2 cellular contexts compared by ENCODE assay signal in genomic region chr19:17854061-17854460, GRCh38.
TF ChIP-seq lines count a peak whose summit lies in the region.

No MANE protein-coding gene starts in this region.

TF ChIP-seq in GM23338, 12 proteins besides CTCF, POLR2A, EP300 and RAD21:
- TF ChIP-seq CREB1 (CRISPR knock-in tag; IDR thresholded peaks at IDR 0.05; ENCODE audit: low read depth) (no peak), EZH2phosphoT487 (IDR thresholded peaks at IDR 0.05; ENCODE audit: unreplicated experiment) (no peak), STAT1 (IDR thresholded peaks at IDR 0.05; ENCODE audit: unreplicated experiment) (no peak), POLR2AphosphoS5 (IDR thresholded peaks at IDR 0.05; ENCODE audit: low read depth) (no peak), ZNF462 (CRISPR knock-in tag; IDR thresholded peaks at IDR 0.05) (no peak), EZH2 (IDR thresholded peaks at IDR 0.05; ENCODE audit: low read depth, unreplicated experiment) (no peak), REST (IDR thresholded peaks at IDR 0.05; ENCODE audit: unreplicated experiment) (no peak), ZNF114 (CRISPR knock-in tag; IDR thresholded peaks at IDR 0.05) (no peak), ETS1 (IDR thresholded peaks at IDR 0.05) (no peak), NANOG (IDR thresholded peaks at IDR 0.05; ENCODE audit: borderline replicate concordance) (no peak), ZNF331 (CRISPR knock-in tag; IDR thresholded peaks at IDR 0.05; ENCODE audit: low read depth) (no peak), JUNB (IDR thresholded peaks at IDR 0.05; ENCODE audit: unreplicated experiment) (no peak)

TF ChIP-seq in IMR-90, 13 proteins besides CTCF, POLR2A, EP300 and RAD21:
- TF ChIP-seq FOS (IDR thresholded peaks at IDR 0.05; ENCODE audit: low read depth, low read length) (no peak), BHLHE40 (IDR thresholded peaks at IDR 0.05; ENCODE audit: low read depth, low read length) (no peak), CEBPB (IDR thresholded peaks at IDR 0.05; ENCODE audit: low read depth, low read length) (no peak), MAZ (IDR thresholded peaks at IDR 0.05; ENCODE audit: borderline replicate concordance, low read depth, low read length) (no peak), ELK1 (IDR thresholded peaks at IDR 0.05; ENCODE audit: borderline replicate concordance, low read depth, low read length) (no peak), SMC3 (IDR thresholded peaks at IDR 0.05; ENCODE audit: low read depth, low read length) (no peak), USF2 (IDR thresholded peaks at IDR 0.05; ENCODE audit: low read depth, low read length) (no peak), MXI1 (IDR thresholded peaks at IDR 0.05; ENCODE audit: borderline replicate concordance, low read depth, low read length) (no peak), CHD1 (IDR thresholded peaks at IDR 0.05; ENCODE audit: low read depth, low read length) (no peak), RFX5 (IDR thresholded peaks at IDR 0.05; ENCODE audit: low read depth, low read length) (no peak), MAFK (IDR thresholded peaks at IDR 0.05; ENCODE audit: low read depth, low read length) (no peak), NFE2L2 (IDR thresholded peaks at IDR 0.05; ENCODE audit: low read depth, low read length) (no peak), RCOR1 (IDR thresholded peaks at IDR 0.05; ENCODE audit: insufficient replicate concordance, low read length) (no peak)
TF ChIP-seq in IMR-90: peak in this region for 0.
